ENCODE assay signal across 26 cellular contexts in genomic region chr7:109284943-109285342, GRCh38.
"Had no signal": no experiment of that assay in that cellular context is flagged by ENCODE, and none has a peak within 500 bp of the region (broad histone marks: within the 10 kb centered on the region; RNA-seq: fewer than 3 reads in every experiment).

No MANE protein-coding gene starts in this region.

- H3K27ac ChIP-seq: epithelial cell of prostate, foreskin keratinocyte, gastroesophageal sphincter, heart left ventricle, hepatocyte, neural progenitor cell, psoas muscle, skin epidermis, spleen, testis, tibial nerve, upper lobe of left lung had no signal

- H3K9me3 ChIP-seq: psoas muscle, testis, tibial nerve had no signal

- FAIRE-seq: kidney, urothelium cell line had no signal

- H3K36me3 Mint-ChIP-seq: memory B cell; neural progenitor cell; stimulated activated memory B cell treated with anti-CD40 and anti-IgM and Interleukin-4, amounts not matched to agents 10 μg/mL and 1 μg/mL and 100 μg/mL, for 72 hours had no signal

- H2AFZ ChIP-seq: hepatocyte, neural progenitor cell had no signal

- H3K79me2 ChIP-seq: hepatocyte had no signal

- H3K9ac ChIP-seq: neural progenitor cell had no signal

- H3K4me3 Mint-ChIP-seq: memory B cell; naive thymus-derived CD4-positive, alpha-beta T cell; nephron; neural progenitor cell; stimulated activated memory B cell treated with anti-CD40 and anti-IgM and Interleukin-4, amounts not matched to agents 10 μg/mL and 1 μg/mL and 100 μg/mL, for 72 hours had no signal

- H3K4me1 ChIP-seq: foreskin keratinocyte, gastroesophageal sphincter, neural progenitor cell, psoas muscle, spleen, testis, tibial nerve, upper lobe of left lung had no signal

- H3K27me3 ChIP-seq: foreskin keratinocyte, gastroesophageal sphincter, heart left ventricle, hepatocyte, neural progenitor cell, spleen, testis, tibial nerve, upper lobe of left lung had no signal

- H3K9me3 Mint-ChIP-seq: nephron, neural progenitor cell had no signal

- H3K36me3 ChIP-seq: gastroesophageal sphincter, heart left ventricle, neural progenitor cell, spleen, tibial nerve, upper lobe of left lung had no signal

- H3K27ac Mint-ChIP-seq: memory B cell; naive thymus-derived CD4-positive, alpha-beta T cell; nephron; neural progenitor cell; stimulated activated memory B cell treated with anti-CD40 and anti-IgM and Interleukin-4, amounts not matched to agents 10 μg/mL and 1 μg/mL and 100 μg/mL, for 72 hours had no signal

- H3K4me1 Mint-ChIP-seq: memory B cell; naive thymus-derived CD4-positive, alpha-beta T cell; nephron; neural progenitor cell; stimulated activated memory B cell treated with anti-CD40 and anti-IgM and Interleukin-4, amounts not matched to agents 10 μg/mL and 1 μg/mL and 100 μg/mL, for 72 hours had no signal

- DNase-seq: cortex of kidney; foreskin keratinocyte; heart left ventricle; kidney; mucosa of descending colon; naive thymus-derived CD4-positive, alpha-beta T cell; psoas muscle; spleen; stimulated activated CD4-positive, alpha-beta T cell treated with anti-CD3 and anti-CD28 coated beads, Interleukin-4, amount 100 ng/mL, for 4 hours; stimulated activated naive CD8-positive, alpha-beta T cell treated with anti-CD3 and anti-CD28 coated beads, Interleukin-15, Interleukin-2, amounts not matched to agents 100 U/mL and 50 U/mL, for 24 hours; substantia nigra; testis; upper lobe of left lung had no signal

- ATAC-seq: esophagus mucosa; foreskin keratinocyte; gastroesophageal sphincter; heart left ventricle; left lobe of liver; mucosa of descending colon; naive thymus-derived CD4-positive, alpha-beta T cell; psoas muscle; stimulated activated memory B cell treated with anti-CD40 and anti-IgM and Interleukin-4, amounts not matched to agents 10 μg/mL and 1 μg/mL and 100 μg/mL, for 72 hours; stimulated activated naive CD8-positive, alpha-beta T cell treated with anti-CD3 and anti-CD28 coated beads, Interleukin-15, Interleukin-2, amounts not matched to agents 100 U/mL and 50 U/mL, for 24 hours had no signal

- H3K4me3 ChIP-seq: gastroesophageal sphincter, heart left ventricle, hepatocyte, lung, mucosa of descending colon, neural progenitor cell, psoas muscle, skin epidermis, spleen, testis, tibial nerve, upper lobe of left lung had no signal

- H3K4me2 ChIP-seq: hepatocyte, neural progenitor cell had no signal

- H3K27me3 Mint-ChIP-seq: memory B cell; naive thymus-derived CD4-positive, alpha-beta T cell; stimulated activated memory B cell treated with anti-CD40 and anti-IgM and Interleukin-4, amounts not matched to agents 10 μg/mL and 1 μg/mL and 100 μg/mL, for 72 hours had no signal
